ENCODE assay signal across 19 cellular contexts in genomic region chr6:87431263-87431662, GRCh38. TPM values are rescaled to one million over a fixed set of nuclear protein-coding genes. Genes with fewer than 3 reads are reported as not detected.
A peak's percentile ranks its signal among the peaks of the same experiment; 100 is the strongest.
DNase-seq lines count a peak whose midpoint lies in the region; ATAC-seq and TF ChIP-seq lines count a peak whose summit lies in the region.
"Had no signal": no experiment of that assay in that cellular context is flagged by ENCODE, and none has a peak within 500 bp of the region (broad histone marks: within the 10 kb centered on the region; RNA-seq: fewer than 3 reads in every experiment).

No MANE protein-coding gene starts in this region.

- H3K9me3 ChIP-seq in GM23248 (ENCODE audit: low read depth) (no peaks in the 10 kb centered on the region), trophoblast cell (ENCODE audit: insufficient read depth, low read depth, low read length) (no peaks in the 10 kb centered on the region)
- H3K9me3 ChIP-seq: Peyer's patch had no signal

- H2BK12ac ChIP-seq in trophoblast cell (ENCODE audit: low read length): no peak overlapping the region

- no peak overlapping the region for H4K91ac ChIP-seq in trophoblast cell (ENCODE audit: low read depth, low read length)

- 67 to 68% methylated on average over 5 of the region's 5 CpGs for WGBS in GM23248 (ENCODE audit: low coverage in 1 of 2, low lambda C conversion rate in 2 of 2, missing lambda C conversion rate in 2 of 2), 2 experiments
- no CpG with 5 or more reads among the region's 5 CpGs for WGBS in trophoblast cell (ENCODE audit: extremely low coverage, insufficient coverage, insufficient read length)

- no peak overlapping the region for H3K4ac ChIP-seq in trophoblast cell (ENCODE audit: low read depth, low read length)

- H3K36me3 ChIP-seq in GM23248 (ENCODE audit: low read depth) (no peaks in the 10 kb centered on the region), trophoblast cell (ENCODE audit: control insufficient read depth in 1 of 2, insufficient read depth in 2 of 2, low read length in 2 of 2) (no peaks in the 10 kb centered on the region)
- H3K36me3 ChIP-seq: Peyer's patch had no signal

- H3K4me1 ChIP-seq in GM23248 (ENCODE audit: insufficient read depth) (no peaks in the 10 kb centered on the region), trophoblast cell (ENCODE audit: control insufficient read depth in 1 of 2, insufficient read depth in 2 of 2, low read length in 2 of 2) (no peaks in the 10 kb centered on the region)
- H3K4me1 ChIP-seq: Peyer's patch had no signal

- POLR2A ChIA-PET in RWPE1 (lab: Yijun Ruan, JAX; ENCODE audit: low non-redundant PET): no interaction called here

- no peak overlapping the region for H4K12ac ChIP-seq in trophoblast cell (ENCODE audit: low read depth, low read length)

- no peak for TF ChIP-seq CTCF in RWPE1 (conservative IDR thresholded peaks at IDR 0.05; ENCODE audit: low read depth)
- no peak for TF ChIP-seq CTCF in choroid plexus epithelial cell (conservative IDR thresholded peaks at IDR 0.05; ENCODE audit: low read depth, low read length)

- H2BK120ac ChIP-seq in trophoblast cell (ENCODE audit: insufficient read depth, low read length, poor library complexity): no peak overlapping the region

- ATAC-seq in HG03025 (IDR thresholded peaks at IDR 0.05; ENCODE audit: low FRiP score, unreplicated experiment) (no peak), GM21515 (IDR thresholded peaks at IDR 0.05; ENCODE audit: unreplicated experiment) (no peak)
- ATAC-seq: CD8-positive, alpha-beta T cell; HCT116; T-helper 17 cell had no signal

- no peaks in the 10 kb centered on the region for H3K79me2 ChIP-seq in GM23248 (ENCODE audit: insufficient read depth)
- H3K79me2 ChIP-seq in trophoblast cell (ENCODE audit: control insufficient read depth, insufficient read depth, low read length, poor library complexity): no peaks in the 10 kb centered on the region

- H3K9ac ChIP-seq in GM23248 (no peak overlapping the region), trophoblast cell (ENCODE audit: low read length) (no peak overlapping the region)

- no peak overlapping the region for H2BK5ac ChIP-seq in trophoblast cell (ENCODE audit: low read depth, low read length, poor library complexity)

- H3K23ac ChIP-seq in trophoblast cell (ENCODE audit: low read length): no peak overlapping the region

- no peaks in the 10 kb centered on the region for H3K79me1 ChIP-seq in trophoblast cell (ENCODE audit: low read length)

- in situ Hi-C loops in GM23248 (cut with MboI): no loop called here

- H3K4me3 ChIP-seq in GM23248 (no peak overlapping the region), choroid plexus epithelial cell (ENCODE audit: low read depth, low read length) (no peak overlapping the region), trophoblast cell (ENCODE audit: low read depth, low read length) (no peak overlapping the region)
- H3K4me3 ChIP-seq: Peyer's patch had no signal

- no peak overlapping the region for H3K14ac ChIP-seq in trophoblast cell (ENCODE audit: low read length)

- no peaks in the 10 kb centered on the region for H4K20me1 ChIP-seq in GM23248 (ENCODE audit: insufficient read depth)

- H2AFZ ChIP-seq in GM23248 (no peak overlapping the region), trophoblast cell (ENCODE audit: insufficient read depth, low read length, poor library complexity) (no peak overlapping the region)

- H4K8ac ChIP-seq in trophoblast cell (ENCODE audit: low read depth, low read length): no peak overlapping the region

- H3K27ac ChIP-seq in GM23248: no peak overlapping the region
- no peak overlapping the region for H3K27ac ChIP-seq in RWPE1
- no peak overlapping the region for H3K27ac ChIP-seq in trophoblast cell (ENCODE audit: low read depth, low read length)
- H3K27ac ChIP-seq: Peyer's patch had no signal

- H2AK5ac ChIP-seq in trophoblast cell (ENCODE audit: low read length): no peak overlapping the region

- peak; percentile 4 for DNase-seq in GM23248
- peak; percentile 32 for DNase-seq in RWPE1 (ENCODE audit: low spot score)
- peak; percentile 18 for DNase-seq in choroid plexus epithelial cell (ENCODE audit: low read depth)
- peak; percentile 76 to 89 for DNase-seq in trophoblast cell
- DNase-seq in 8988T: no peak
- DNase-seq: CD8-positive, alpha-beta T cell; DMS79 treated with DMSO at 0.1 percent for 48 hours; KBM-7; NCI-H1105; NCI-H1694 treated with DMSO at 0.1 percent for 48 hours; NCI-H2107; NCI-H226; NCI-H524 treated with DMSO at 0.1 percent for 48 hours; Peyer's patch; SHP77 treated with DMSO at 0.1 percent for 48 hours; T-helper 17 cell had no signal

- no peaks in the 10 kb centered on the region for H3F3A ChIP-seq in GM23248 (ENCODE audit: insufficient read depth)

- H3K4me2 ChIP-seq in GM23248 (ENCODE audit: unreplicated experiment) (no peak overlapping the region), trophoblast cell (ENCODE audit: low read length) (no peak overlapping the region)

- no peaks in the 10 kb centered on the region for H3K27me3 ChIP-seq in GM23248 (replicated peaks; ENCODE audit: insufficient read depth)
- no peaks in the 10 kb centered on the region for H3K27me3 ChIP-seq in trophoblast cell (ENCODE audit: insufficient read depth, low read length)
- H3K27me3 ChIP-seq: Peyer's patch had no signal

- H3K18ac ChIP-seq in trophoblast cell (ENCODE audit: low read length): no peak overlapping the region

- no peaks in the 10 kb centered on the region for H3K9me2 ChIP-seq in GM23248 (ENCODE audit: insufficient read depth)

- CTCF ChIA-PET in RWPE1 (lab: Yijun Ruan, JAX): no interaction called here

RNA-seq across cellular contexts. Expression of gene CFAP206, which starts 23.5 kb away (rescaled TPM):
- total RNA-seq in GM23248 (2014; rRNA removed; shearing (Covaris generic)): 1.9 TPM in 1 of 2 replicates, not detected in the other
- 0.14 TPM in 1 of 2 replicates, not detected in the other for polyA plus RNA-seq in GM23248 (2016; fragmentation: Nextera tagmentation; extraction: Ambion mirVana)
- polyA plus RNA-seq in trophoblast cell (2013): 0.67 and 0.74 TPM in 2 replicates
- total RNA-seq: CD8-positive, alpha-beta T cell; Peyer's patch had no signal

RNA-seq across cellular contexts. Expression of gene SLC35A1, which starts 41.5 kb away (rescaled TPM):
- total RNA-seq in GM23248 (2014; rRNA removed; shearing (Covaris generic)): 20.6 and 25.6 TPM in 2 replicates
- 31.4 and 32.8 TPM in 2 replicates for polyA plus RNA-seq in GM23248 (2016; fragmentation: Nextera tagmentation; extraction: Ambion mirVana)
- polyA plus RNA-seq in trophoblast cell (2013): 11.7 and 12.6 TPM in 2 replicates
